8 cellular contexts compared by ENCODE assay signal in genomic region chr7:2100278-2101205, GRCh38.
A peak's percentile ranks its signal among the peaks of the same experiment; 100 is the strongest.
DNase-seq lines count a peak whose midpoint lies in the region; ATAC-seq and FAIRE-seq lines count a peak whose summit lies in the region.

No MANE protein-coding gene starts in this region.

- H3K4me3 Mint-ChIP-seq in activated naive CD8-positive, alpha-beta T cell = peak overlapping the region; percentile 56

- peak; percentile 59 for ATAC-seq in HG03139 (IDR thresholded peaks at IDR 0.05; ENCODE audit: unreplicated experiment)

- H3K9me3 Mint-ChIP-seq in activated naive CD8-positive, alpha-beta T cell (ENCODE audit: low read depth) = no peaks in the 10 kb centered on the region

- DNase-seq in stimulated activated CD4-positive, alpha-beta T cell treated with anti-CD3 and anti-CD28 coated beads, Interleukin-15, amount 100 ng/mL, for 24 hours = peak; percentile 35
- no peak for DNase-seq in stimulated activated CD4-positive, alpha-beta T cell treated with anti-CD3 and anti-CD28 coated beads, Interleukin-4, amount 100 ng/mL, for 24 hours
- DNase-seq in urothelium cell line (ENCODE audit: low spot score) = no peak
- no peak for DNase-seq in NCI-H1105 (lab: John Stamatoyannopoulos, UW)
- DNase-seq in LoVo (ENCODE audit: low spot score) = no peak
- no peak for DNase-seq in D341Med (ENCODE audit: low spot score)

- H3K36me3 Mint-ChIP-seq in activated naive CD8-positive, alpha-beta T cell = no peaks in the 10 kb centered on the region

- peak; percentile 70 for FAIRE-seq in urothelium cell line (lab: Jason Lieb, UNC)

- peaks cover 60% of the 10 kb centered on the region for H3K4me1 Mint-ChIP-seq in activated naive CD8-positive, alpha-beta T cell (ENCODE audit: low read depth)

- peak overlapping the region; percentile 72 for H3K27ac Mint-ChIP-seq in activated naive CD8-positive, alpha-beta T cell

- no peaks in the 10 kb centered on the region for H3K27me3 Mint-ChIP-seq in activated naive CD8-positive, alpha-beta T cell
